In the genomic region with DNA sequence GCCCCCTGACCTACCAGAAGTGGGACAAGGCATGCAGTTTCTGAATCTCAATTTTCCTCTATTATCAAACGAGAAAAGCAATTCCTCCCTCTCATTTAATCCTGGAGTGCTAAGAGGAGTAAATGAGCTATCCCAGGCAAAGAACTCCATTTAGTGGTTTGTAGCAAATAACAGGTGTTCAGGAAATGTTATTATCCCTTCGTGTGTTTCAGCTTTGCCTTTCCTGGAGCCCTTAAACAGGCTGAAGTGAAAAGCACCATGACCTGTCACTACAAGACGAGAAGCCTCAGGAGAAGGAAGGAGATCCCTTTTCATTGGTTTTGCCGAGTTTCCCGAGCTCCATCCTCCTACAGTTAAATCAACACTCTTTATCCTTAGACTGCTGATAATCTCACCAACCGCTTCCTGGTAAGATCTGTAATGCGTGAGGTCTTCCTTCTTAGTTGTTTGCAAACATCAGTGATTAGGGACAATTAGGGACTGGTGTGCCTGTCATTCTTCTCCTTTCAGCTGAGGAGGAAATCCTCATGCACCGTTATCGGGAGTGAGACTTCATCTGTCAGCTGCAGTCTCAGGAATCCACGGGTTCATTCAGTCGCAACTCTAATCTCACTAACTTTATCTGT, we compare ENCODE assay signal across 29 cellular contexts. TPM values are rescaled to one million over a fixed set of nuclear protein-coding genes. Genes with fewer than 3 reads are reported as not detected.
DNase-seq lines count a peak whose midpoint lies in the region; ATAC-seq, FAIRE-seq and TF ChIP-seq lines count a peak whose summit lies in the region.
"Had no signal": no experiment of that assay in that cellular context is flagged by ENCODE, and none has a peak within 500 bp of the region (broad histone marks: within the 10 kb centered on the region; RNA-seq: fewer than 3 reads in every experiment).

No MANE protein-coding gene starts in this region.

- no peak overlapping the region for H3K4me3 ChIP-seq in K562
- H3K4me3 ChIP-seq in mesendoderm (ENCODE audit: low read length), result no peak overlapping the region
- H3K4me3 ChIP-seq in suprapubic skin, result no peak overlapping the region
- H3K4me3 ChIP-seq: lung, pancreas, transverse colon had no signal

- no peaks in the 10 kb centered on the region for H3K79me1 ChIP-seq in mesendoderm (ENCODE audit: low read length)

- TF ChIP-seq POLR2A in K562 (conservative IDR thresholded peaks at IDR 0.05) (no peak), suprapubic skin (IDR thresholded peaks at IDR 0.05) (no peak)

- H4K8ac ChIP-seq in mesendoderm (ENCODE audit: low read depth, low read length), result no peak overlapping the region

- in situ Hi-C loops in K562 (cut with MboI), result no loop called here

- no peak overlapping the region for H4K5ac ChIP-seq in mesendoderm (ENCODE audit: low read length)

- TF ChIP-seq EP300 in K562 (IDR thresholded peaks at IDR 0.05; ENCODE audit: low read length) (no peak), suprapubic skin (IDR thresholded peaks at IDR 0.05) (no peak)

- TF ChIP-seq RAD21 in K562 (CRISPR knock-in tag; conservative IDR thresholded peaks at IDR 0.05 in 1 of 2, IDR thresholded peaks at IDR 0.05 in 1 of 2), result no peak

- H3K9me1 ChIP-seq in K562 (ENCODE audit: control insufficient read depth, insufficient read depth, low read length), result no peaks in the 10 kb centered on the region

- no TSS peak for BruUV-seq in K562 (replicated peaks; lab: Mats Ljungman, UMichigan)

- H3K4me2 ChIP-seq in K562 (ENCODE audit: insufficient read depth, low read length), result no peak overlapping the region
- H3K4me2 ChIP-seq in mesendoderm (ENCODE audit: low read length), result no peak overlapping the region

- H3K79me2 ChIP-seq in K562 (ENCODE audit: control insufficient read depth, insufficient read depth, low read length) (no peaks in the 10 kb centered on the region), mesendoderm (ENCODE audit: control insufficient read depth, insufficient read depth, low read length) (no peaks in the 10 kb centered on the region)

- no peak overlapping the region for H3K23ac ChIP-seq in mesendoderm (ENCODE audit: low read length)

- TF ChIP-seq CTCF in K562 (IDR thresholded peaks at IDR 0.05 in 2 of 3, conservative IDR thresholded peaks at IDR 0.05 in 1 of 3; ENCODE audit: insufficient read depth in 2 of 3, low read depth in 1 of 3, low read length in 3 of 3) (no peak), suprapubic skin (IDR thresholded peaks at IDR 0.05) (no peak)

- H2AK5ac ChIP-seq in mesendoderm (ENCODE audit: low read length), result no peak overlapping the region

- H2AFZ ChIP-seq in K562 (ENCODE audit: low read depth, low read length), result no peak overlapping the region

- POLR2A ChIA-PET in K562 (lab: Yijun Ruan, JAX), result no interaction called here

- H2BK5ac ChIP-seq in mesendoderm (ENCODE audit: low read length), result peak overlapping the region; percentile 81

- no peak overlapping the region for H2BK15ac ChIP-seq in mesendoderm (replicated peaks; ENCODE audit: low read depth)

- H3K9me3 ChIP-seq in K562 (replicated peaks; ENCODE audit: control insufficient read depth, insufficient read depth, low read depth, low read length) (no peaks in the 10 kb centered on the region), suprapubic skin (no peaks in the 10 kb centered on the region)
- H3K9me3 ChIP-seq: pancreas, transverse colon had no signal

- H3K27ac ChIP-seq in K562 (ENCODE audit: extremely low read depth, low read depth, low read length), result no peak overlapping the region
- H3K27ac ChIP-seq in mesendoderm (ENCODE audit: low read depth, low read length), result peak overlapping the region; percentile 74
- H3K27ac ChIP-seq in suprapubic skin, result no peak overlapping the region
- H3K27ac ChIP-seq: pancreas, transverse colon had no signal

- WGBS in K562 (ENCODE audit: insufficient coverage, low coverage, missing lambda C conversion rate), result 0% methylated on average over 10 of the region's 11 CpGs
- no CpG with 5 or more reads among the region's 11 CpGs for WGBS in mesendoderm (ENCODE audit: extremely low coverage, insufficient coverage, low lambda C conversion rate)
- WGBS in suprapubic skin, result 45% methylated on average over 11 of the region's 11 CpGs

- H3K4ac ChIP-seq in mesendoderm (ENCODE audit: low read depth, low read length), result no peak overlapping the region

- no peaks in the 10 kb centered on the region for H4K20me1 ChIP-seq in K562 (replicated peaks; ENCODE audit: control insufficient read depth, insufficient read depth, low read length)

- FAIRE-seq in K562 (lab: Jason Lieb, UNC), result no peak
- FAIRE-seq: bronchial epithelial cell, H54, kidney, pancreas had no signal

- peak overlapping the region; percentile 94 for H3K18ac ChIP-seq in mesendoderm (ENCODE audit: low read length)

- H3K36me3 ChIP-seq in K562 (ENCODE audit: control insufficient read depth, insufficient read depth, low read length) (no peaks in the 10 kb centered on the region), mesendoderm (ENCODE audit: control insufficient read depth, insufficient read depth, low read length) (no peaks in the 10 kb centered on the region), suprapubic skin (no peaks in the 10 kb centered on the region)
- H3K36me3 ChIP-seq: pancreas, transverse colon had no signal

- H3K27me3 ChIP-seq in K562 (ENCODE audit: control insufficient read depth in 2 of 2, insufficient read depth in 2 of 2, low read length in 2 of 2) (peaks cover 0 to 4% of the 10 kb centered on the region in 2 experiments; a peak in 1 of 5 replicates), mesendoderm (ENCODE audit: insufficient read depth, low read length, poor library complexity) (no peaks in the 10 kb centered on the region), suprapubic skin (peaks cover 20% of the 10 kb centered on the region)
- H3K27me3 ChIP-seq: pancreas, transverse colon had no signal

- H2BK120ac ChIP-seq in mesendoderm (ENCODE audit: low read depth, low read length), result no peak overlapping the region

- CTCF ChIA-PET in K562 (lab: Yijun Ruan, JAX; ENCODE audit: low intra/inter-chr PET ratio), result no interaction called here

- intact Hi-C loops in K562 (cut with micrococcal nuclease), result no loop called here

- ATAC-seq in K562 (no peak), GM18873 (IDR thresholded peaks at IDR 0.05; ENCODE audit: low FRiP score, unreplicated experiment) (no peak)
- ATAC-seq: Panc1; pancreas; stimulated activated naive CD8-positive, alpha-beta T cell treated with anti-CD3 and anti-CD28 coated beads, Interleukin-15, amount 100 ng/mL, for 72 hours had no signal

- peak overlapping the region; percentile 65 for H3K56ac ChIP-seq in mesendoderm (ENCODE audit: low read length)

- peak; percentile 4 for DNase-seq in OCI-M1 (lab: John Stamatoyannopoulos, UW)
- DNase-seq in K562 (ENCODE audit: extremely low read depth in 1 of 4, low spot score in 3 of 4), result peak in 1 of 4 experiments; percentile 2
- DNase-seq in mesendoderm, result peak; percentile 97
- no peak for DNase-seq in putamen (ENCODE audit: low spot score)
- DNase-seq in stimulated activated CD8-positive, alpha-beta memory T cell treated with anti-CD3 and anti-CD28 coated beads, Interleukin-4, amount 100 ng/mL, for 48 hours, result no peak
- DNase-seq in suprapubic skin (ENCODE audit: low spot score in 2 of 2), result no peak
- DNase-seq: activated CD4-positive, alpha-beta T cell treated with anti-CD3 and anti-CD28 coated beads for 48 hours; activated CD8-positive, alpha-beta memory T cell treated with anti-CD3 and anti-CD28 coated beads for 24 hours; activated T-cell treated with anti-CD3 and anti-CD28 coated beads for 4 hours; C1 segment of cervical spinal cord; COR-L47; DMS79; effector CD4-positive, alpha-beta T cell; GF-D8; kidney; NCI-H1048; NCI-H2107; nephron progenitor cell; pancreas; Right ventricle myocardium superior; stimulated activated naive CD8-positive, alpha-beta T cell treated with anti-CD3 and anti-CD28 coated beads, Interleukin-15, amount 100 ng/mL, for 72 hours; transverse colon had no signal

- no peak overlapping the region for H3K9ac ChIP-seq in K562 (ENCODE audit: insufficient read depth in 1 of 2, low read depth in 2 of 2, low read length in 2 of 2)
- peak overlapping the region; percentile 8 for H3K9ac ChIP-seq in mesendoderm (ENCODE audit: low read length)

- H3K4me1 ChIP-seq in K562 (replicated peaks in 1 of 2; ENCODE audit: control insufficient read depth in 2 of 2, insufficient read depth in 2 of 2, low read length in 2 of 2) (no peaks in the 10 kb centered on the region), mesendoderm (ENCODE audit: control insufficient read depth, low read depth, low read length) (peaks cover 12% of the 10 kb centered on the region), suprapubic skin (no peaks in the 10 kb centered on the region)
- H3K4me1 ChIP-seq: pancreas, transverse colon had no signal

TF ChIP-seq in K562, 482 proteins besides CTCF, POLR2A, EP300 and RAD21 (continues in another document):
- TF ChIP-seq CBFA2T3 (IDR thresholded peaks at IDR 0.05), result peak; percentile 50
- TF ChIP-seq, protein P1, sequence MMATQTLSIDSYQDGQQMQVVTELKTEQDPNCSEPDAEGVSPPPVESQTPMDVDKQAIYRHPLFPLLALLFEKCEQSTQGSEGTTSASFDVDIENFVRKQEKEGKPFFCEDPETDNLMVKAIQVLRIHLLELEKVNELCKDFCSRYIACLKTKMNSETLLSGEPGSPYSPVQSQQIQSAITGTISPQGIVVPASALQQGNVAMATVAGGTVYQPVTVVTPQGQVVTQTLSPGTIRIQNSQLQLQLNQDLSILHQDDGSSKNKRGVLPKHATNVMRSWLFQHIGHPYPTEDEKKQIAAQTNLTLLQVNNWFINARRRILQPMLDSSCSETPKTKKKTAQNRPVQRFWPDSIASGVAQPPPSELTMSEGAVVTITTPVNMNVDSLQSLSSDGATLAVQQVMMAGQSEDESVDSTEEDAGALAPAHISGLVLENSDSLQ (IDR thresholded peaks at IDR 0.05), result peak; percentile 21; the same call in 1 of the 2 replicates

RNA-seq across cellular contexts. Expression of gene MYOCD, which starts 30.8 kb away (rescaled TPM):
- total RNA-seq in K562 (2011; cell fraction: chromatin; rRNA removed; ENCODE audit: low replicate concordance), result not detected in 2 replicates
- not detected in 2 replicates for total RNA-seq in K562 (2011; cell fraction: nucleolus; rRNA removed)
- not detected in 2 replicates for total RNA-seq in K562 (2011; cell fraction: nucleoplasm; rRNA removed)
- total RNA-seq in K562 (2014; rRNA removed) (not detected in 2 replicates), K562 (2014; rRNA removed; fragmentation: Illumina TruSeq; extraction: Trizol) (not detected in 2 replicates), K562 (2015; rRNA removed; fragmentation: Illumina TruSeq; extraction: Trizol) (not detected in 2 replicates), K562 (2021) (not detected in 2 replicates), suprapubic skin (1 to 10 TPM in 1 of 4 donors, under 1 TPM in 3; 0.34 to 2.8 (median 0.78) TPM)
- polyA plus RNA-seq in K562 (2011; rRNA removed) (not detected in 2 replicates), K562 (2014; fragmentation: Illumina TruSeq; extraction: Trizol) (not detected in 2 replicates), K562 (2014; fragmentation: Nextera tagmentation; extraction: Ambion mirVana) (not detected), K562 (2014; rRNA removed) (not detected in 2 replicates)
- not detected in 2 replicates for polyA plus RNA-seq in K562 (2011; cell fraction: cytosol; rRNA removed)
- polyA plus RNA-seq in K562 (2011; cell fraction: nucleus; rRNA removed), result not detected in 2 replicates
- not detected in 2 replicates for polyA plus RNA-seq in K562 (2012)
- polyA minus RNA-seq in K562 (2011; rRNA and poly(A)+ RNA removed), result not detected in 2 replicates
- polyA minus RNA-seq in K562 (2011; cell fraction: cytosol; rRNA and poly(A)+ RNA removed), result not detected in 2 replicates
- polyA minus RNA-seq in K562 (2011; cell fraction: nucleus; rRNA and poly(A)+ RNA removed), result not detected in 2 replicates
- 1.9 TPM for polyA plus RNA-seq in mesendoderm (2013, experiment 1 of 2)
- polyA plus RNA-seq in mesendoderm (2013, experiment 2 of 2), result 1.8 TPM
- total RNA-seq: T-helper 2 cell treated with Interferon-gamma antibody and Interleukin-4, amounts not matched to agents 100 ng/mL and 5 ng/mL, for 36 hours had no signal
- polyA plus RNA-seq: IgD-negative memory B cell had no signal

Comparison
In these comparisons a context has a peak if more than half of its experiments do, and no peak if none do; other contexts are left out.
1. DNase-seq: peak in OCI-M1 (single experiment) and mesendoderm (single experiment); none in putamen (single experiment), stimulated activated CD8-positive, alpha-beta memory T cell treated with anti-CD3 and anti-CD28 coated beads, Interleukin-4, amount 100 ng/mL, for 48 hours (single experiment) and suprapubic skin (0 of 2).